In the genomic region with DNA sequence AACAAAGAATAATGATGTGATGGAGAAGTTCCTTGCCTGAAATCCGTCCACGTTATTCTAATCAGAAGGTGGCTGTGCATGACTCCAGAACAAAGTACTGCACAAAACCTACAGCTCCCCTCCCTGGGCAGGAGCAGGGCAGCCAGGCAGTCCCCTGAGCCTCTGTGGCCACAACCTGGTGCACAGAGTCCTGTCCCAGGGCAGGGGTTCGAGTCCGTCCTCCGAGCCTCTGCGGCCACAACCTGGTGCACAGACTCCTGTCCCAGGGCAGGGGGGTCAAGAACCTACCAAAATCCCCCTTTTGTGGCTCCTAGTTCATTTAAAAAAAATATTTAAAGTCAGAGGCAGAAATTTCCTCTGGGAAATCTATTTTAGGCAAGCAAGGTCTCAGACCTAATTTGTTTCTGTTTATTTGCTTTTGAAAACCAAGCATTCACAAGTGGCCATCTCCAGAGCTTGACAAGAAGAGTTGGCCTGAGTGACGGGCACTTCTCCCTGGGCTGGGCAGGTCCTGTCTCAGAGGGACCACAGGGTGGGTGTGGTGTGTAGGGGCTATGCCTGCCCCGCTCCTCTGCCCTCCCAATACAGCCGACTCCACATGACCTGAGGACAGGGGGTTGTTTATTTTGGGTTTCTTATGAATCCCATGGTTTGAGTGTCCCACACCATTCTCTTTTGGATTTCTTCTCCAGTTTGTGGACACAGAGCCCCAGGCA, we compare ENCODE assay signal across 35 cellular contexts.
"Had no signal": no experiment of that assay in that cellular context is flagged by ENCODE, and none has a peak within 500 bp of the region (broad histone marks: within the 10 kb centered on the region; RNA-seq: fewer than 3 reads in every experiment).

No MANE protein-coding gene starts in this region.

- H3K36me3 ChIP-seq: brain microvascular endothelial cell had no signal

- H3K27me3 ChIP-seq: brain microvascular endothelial cell had no signal

- H3K9me3 Mint-ChIP-seq: activated CD8-positive, alpha-beta T cell treated with anti-CD3 and anti-CD28 coated beads for 36 hours; activated naive CD8-positive, alpha-beta T cell treated with anti-CD3 and anti-CD28 coated beads for 36 hours; activated T-cell treated with anti-CD3 and anti-CD28 coated beads, Interleukin-2, amount 50 U/mL, for 72 hours; activated T-helper 17 cell treated with anti-CD3 and anti-CD28 coated beads, Interleukin-2, amount 50 U/mL, for 72 hours had no signal

- H3K36me3 Mint-ChIP-seq: activated naive CD8-positive, alpha-beta T cell treated with anti-CD3 and anti-CD28 coated beads for 36 hours had no signal

- H3K4me2 ChIP-seq: PC-9 had no signal

- DNase-seq: activated CD4-positive, alpha-beta T cell treated with anti-CD3 and anti-CD28 coated beads for 1 hour; activated CD4-positive, alpha-beta T cell treated with anti-CD3 and anti-CD28 coated beads for 48 hours; activated CD4-positive, alpha-beta T cell treated with anti-CD3 and anti-CD28 coated beads, Interleukin-2, amount 50 U/mL, for 4 hours; activated CD4-positive, CD25-positive, alpha-beta regulatory T cell; activated CD8-positive, alpha-beta T cell treated with anti-CD3 and anti-CD28 coated beads for 36 hours; activated effector memory CD4-positive, alpha-beta T cell treated with anti-CD3 and anti-CD28 coated beads, Interleukin-2, amount 50 U/mL, for 16 hours; activated naive CD4-positive, alpha-beta T cell; activated naive CD4-positive, alpha-beta T cell treated with anti-CD3 and anti-CD28 coated beads, Interleukin-2, amount 50 U/mL, for 16 hours; activated naive CD8-positive, alpha-beta T cell treated with anti-CD3 and anti-CD28 coated beads for 36 hours; activated T-cell treated with anti-CD3 and anti-CD28 coated beads, Interleukin-2, amount 50 U/mL, for 1 hour; activated T-cell treated with anti-CD3 and anti-CD28 coated beads, Interleukin-2, amount 50 U/mL, for 72 hours; amniotic stem cell; aorta; brain microvascular endothelial cell; central memory CD4-positive, alpha-beta T cell; NCI-H1092 treated with DMSO at 0.1 percent for 48 hours; NCI-H146; NCI-H187; NCI-H2029 treated with DMSO at 0.1 percent for 48 hours; NCI-H2107; NCI-H2171 treated with DMSO at 0.1 percent for 48 hours; NCI-H2227 treated with DMSO at 0.1 percent for 48 hours; NCI-H446 treated with DMSO at 0.1 percent for 48 hours; NCI-H524; NCI-H82; NK-92 treated with Interleukin-12 subunit alpha and Interleukin-12 subunit beta, amount 100 ng/mL, for 24 hours; PC-9; SIG-M5; SW 1271; T-helper 1 cell; T-helper 2 cell; T-helper 9 cell had no signal

- H3K27ac ChIP-seq: brain microvascular endothelial cell, PC-9, RWPE1, VCaP had no signal

- H3K27ac Mint-ChIP-seq: activated CD8-positive, alpha-beta T cell treated with anti-CD3 and anti-CD28 coated beads for 36 hours; activated naive CD8-positive, alpha-beta T cell treated with anti-CD3 and anti-CD28 coated beads for 36 hours; activated T-cell treated with anti-CD3 and anti-CD28 coated beads, Interleukin-2, amount 50 U/mL, for 72 hours; activated T-helper 17 cell treated with anti-CD3 and anti-CD28 coated beads, Interleukin-2, amount 50 U/mL, for 72 hours had no signal

- H3K4me3 ChIP-seq: PC-9 had no signal

- H3K4me3 Mint-ChIP-seq: activated CD8-positive, alpha-beta T cell treated with anti-CD3 and anti-CD28 coated beads for 36 hours; activated naive CD8-positive, alpha-beta T cell treated with anti-CD3 and anti-CD28 coated beads for 36 hours; activated T-cell treated with anti-CD3 and anti-CD28 coated beads, Interleukin-2, amount 50 U/mL, for 72 hours; activated T-helper 17 cell treated with anti-CD3 and anti-CD28 coated beads, Interleukin-2, amount 50 U/mL, for 72 hours had no signal
